10 cellular contexts compared by ENCODE assay signal in genomic region chr4:112510191-112510467, GRCh38. TPM values are rescaled to one million over a fixed set of nuclear protein-coding genes. Genes with fewer than 3 reads are reported as not detected.
DNase-seq lines count a peak whose midpoint lies in the region; ATAC-seq and TF ChIP-seq lines count a peak whose summit lies in the region.
"Had no signal": no experiment of that assay in that cellular context is flagged by ENCODE, and none has a peak within 500 bp of the region (broad histone marks: within the 10 kb centered on the region; RNA-seq: fewer than 3 reads in every experiment).

No MANE protein-coding gene starts in this region.

- H3K4me3 ChIP-seq in parathyroid adenoma (ENCODE audit: low read depth, low read length) = no peak overlapping the region

- no peaks in the 10 kb centered on the region for H3K9me3 ChIP-seq in parathyroid adenoma (ENCODE audit: control insufficient read depth, low read length)

- H3K27ac Mint-ChIP-seq in Calu3 (ENCODE audit: unreplicated experiment) (no peak overlapping the region), HFFc6 (no peak overlapping the region)
- peak overlapping the region; percentile 32 for H3K27ac Mint-ChIP-seq in central memory CD8-positive, alpha-beta T cell (ENCODE audit: low read depth)

- ATAC-seq in central memory CD8-positive, alpha-beta T cell (replicated peaks; ENCODE audit: extremely low read depth, poor library complexity, severe bottlenecking) = no peak
- no peak for ATAC-seq in HG03097 (IDR thresholded peaks at IDR 0.05; ENCODE audit: low FRiP score, unreplicated experiment)
- no peak for ATAC-seq in GM21717 (IDR thresholded peaks at IDR 0.05; ENCODE audit: unreplicated experiment)

- H3K4me2 ChIP-seq in parathyroid adenoma (ENCODE audit: low read length) = peak overlapping the region; percentile 39
- H3K4me2 ChIP-seq: KMS-11 had no signal

- H3K4me1 ChIP-seq in parathyroid adenoma = no peaks in the 10 kb centered on the region

- CTCF ChIA-PET in Calu3 (lab: Charles Lee) = no interaction called here

- H3K9ac ChIP-seq in parathyroid adenoma = no peak overlapping the region
- H3K9ac ChIP-seq: KMS-11 had no signal

- H3K27me3 Mint-ChIP-seq in Calu3 (ENCODE audit: unreplicated experiment) (peaks cover 61% of the 10 kb centered on the region), HFFc6 (ENCODE audit: insufficient read depth) (peaks cover 60% of the 10 kb centered on the region)
- peaks cover 99% of the 10 kb centered on the region for H3K27me3 Mint-ChIP-seq in central memory CD8-positive, alpha-beta T cell

- TF ChIP-seq CTCF in Calu3 (IDR thresholded peaks at IDR 0.05; ENCODE audit: unreplicated experiment) (no peak), HFFc6 (IDR thresholded peaks at IDR 0.05) (no peak), parathyroid adenoma (IDR thresholded peaks at IDR 0.05) (no peak)

- DNase-seq in Calu3 (no peak), HFFc6 (no peak), NCI-H2081 (lab: John Stamatoyannopoulos, UW) (no peak)
- no peak for DNase-seq in central memory CD8-positive, alpha-beta T cell (ENCODE audit: low spot score in 2 of 2)
- DNase-seq: activated naive CD4-positive, alpha-beta T cell had no signal

- no peaks in the 10 kb centered on the region for H3K4me1 Mint-ChIP-seq in Calu3 (ENCODE audit: low read depth, unreplicated experiment)
- peaks cover 29% of the 10 kb centered on the region for H3K4me1 Mint-ChIP-seq in HFFc6 (ENCODE audit: low read depth)
- peaks cover 26% of the 10 kb centered on the region for H3K4me1 Mint-ChIP-seq in central memory CD8-positive, alpha-beta T cell

- no peak overlapping the region for H3K27ac ChIP-seq in parathyroid adenoma
- H3K27ac ChIP-seq: KMS-11 had no signal

- no peaks in the 10 kb centered on the region for H3K36me3 ChIP-seq in parathyroid adenoma (ENCODE audit: control insufficient read depth, insufficient read depth, low read length)

- H3K27me3 ChIP-seq in parathyroid adenoma (ENCODE audit: control insufficient read depth, insufficient read depth, low read length) = peaks cover 28% of the 10 kb centered on the region

- H2AFZ ChIP-seq in parathyroid adenoma = no peak overlapping the region

- H3K9me3 Mint-ChIP-seq in Calu3 (ENCODE audit: low read depth, unreplicated experiment) (no peaks in the 10 kb centered on the region), HFFc6 (no peaks in the 10 kb centered on the region)
- no peaks in the 10 kb centered on the region for H3K9me3 Mint-ChIP-seq in central memory CD8-positive, alpha-beta T cell

- BruUV-seq in Calu3 (replicated peaks; lab: Mats Ljungman, UMichigan) = no TSS peak

- H3K4me3 Mint-ChIP-seq in Calu3 (ENCODE audit: low read depth, unreplicated experiment) (peak overlapping the region; percentile 70), HFFc6 (peak overlapping the region; percentile 61)
- peak overlapping the region; percentile 40 for H3K4me3 Mint-ChIP-seq in central memory CD8-positive, alpha-beta T cell

- H3K36me3 Mint-ChIP-seq in Calu3 (ENCODE audit: insufficient read depth, unreplicated experiment) (peaks cover 1% of the 10 kb centered on the region), HFFc6 (ENCODE audit: low read depth) (0 out of 2 replicates have a peak, but pooled peaks cover 9% of the 10 kb centered on the region)
- peaks cover 1% of the 10 kb centered on the region for H3K36me3 Mint-ChIP-seq in central memory CD8-positive, alpha-beta T cell (ENCODE audit: insufficient read depth)

- H3K79me2 ChIP-seq in parathyroid adenoma = no peaks in the 10 kb centered on the region

- intact Hi-C loops in Calu3 (cut with micrococcal nuclease; ENCODE audit: unreplicated experiment) = no loop called here

RNA-seq across cellular contexts. Expression of gene NEUROG2, which starts 5.9 kb away (rescaled TPM):
- not detected in 2 replicates for total RNA-seq in Calu3 (2022)
- not detected for total RNA-seq in HFFc6 (2021; fragmentation: NEBNext Ultra II Directional; extraction: Animal tissue kit (Norgen Biotek cat#: 25700))
- total RNA-seq: T-helper 2 cell treated with Interferon-gamma antibody and Interleukin-4, amounts not matched to agents 100 ng/mL and 5 ng/mL, for 36 hours had no signal
